8 cellular contexts compared by ENCODE assay signal in the genomic region with DNA sequence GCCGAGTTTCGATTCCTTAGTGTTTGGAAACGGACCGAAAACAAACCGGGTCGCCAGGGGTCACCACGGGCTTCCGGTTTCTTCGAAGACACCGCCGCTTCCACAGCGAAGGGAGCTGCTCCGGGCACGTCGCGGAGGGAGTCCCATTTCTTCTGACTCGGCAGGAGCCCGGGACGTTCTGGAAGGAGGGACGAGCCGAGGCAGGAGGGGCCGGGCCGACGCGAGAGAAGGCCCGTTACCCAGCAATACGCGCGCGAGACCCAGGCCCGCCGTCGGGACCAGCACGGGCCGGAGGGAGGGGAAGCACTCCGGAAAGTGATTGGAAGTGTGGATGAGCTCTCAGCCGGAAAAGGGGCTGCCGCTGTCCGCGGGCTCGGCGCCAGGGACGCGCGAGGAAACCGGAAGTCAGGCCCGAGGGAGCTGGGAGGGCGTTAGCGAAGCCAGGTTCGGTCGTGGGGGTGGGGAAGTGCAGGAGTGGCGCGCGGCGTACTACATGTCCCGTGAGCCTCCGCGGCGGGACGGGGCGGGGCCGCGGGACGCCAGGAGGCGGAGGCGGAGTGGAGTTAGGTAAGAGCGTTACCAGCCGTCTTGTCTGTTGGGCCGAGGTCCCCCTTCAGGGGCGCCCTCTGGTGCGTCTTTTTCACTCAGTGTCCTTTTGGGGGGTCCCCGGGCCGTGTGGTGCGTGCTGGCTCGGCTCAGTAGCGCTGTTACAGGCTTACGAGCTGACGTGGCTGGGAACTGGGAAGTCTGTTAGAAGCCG. TPM values are rescaled to one million over a fixed set of nuclear protein-coding genes. Genes with fewer than 3 reads are reported as not detected.
A peak's percentile ranks its signal among the peaks of the same experiment; 100 is the strongest.
DNase-seq lines count a peak whose midpoint lies in the region; ATAC-seq and TF ChIP-seq lines count a peak whose summit lies in the region.

A gene with protein sequence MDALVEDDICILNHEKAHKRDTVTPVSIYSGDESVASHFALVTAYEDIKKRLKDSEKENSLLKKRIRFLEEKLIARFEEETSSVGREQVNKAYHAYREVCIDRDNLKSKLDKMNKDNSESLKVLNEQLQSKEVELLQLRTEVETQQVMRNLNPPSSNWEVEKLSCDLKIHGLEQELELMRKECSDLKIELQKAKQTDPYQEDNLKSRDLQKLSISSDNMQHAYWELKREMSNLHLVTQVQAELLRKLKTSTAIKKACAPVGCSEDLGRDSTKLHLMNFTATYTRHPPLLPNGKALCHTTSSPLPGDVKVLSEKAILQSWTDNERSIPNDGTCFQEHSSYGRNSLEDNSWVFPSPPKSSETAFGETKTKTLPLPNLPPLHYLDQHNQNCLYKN (minus strand): TSS at position 188 of the 760 bp plus-strand sequence. CDS start 8,207 bp downstream, outside the sequence.
A gene with protein sequence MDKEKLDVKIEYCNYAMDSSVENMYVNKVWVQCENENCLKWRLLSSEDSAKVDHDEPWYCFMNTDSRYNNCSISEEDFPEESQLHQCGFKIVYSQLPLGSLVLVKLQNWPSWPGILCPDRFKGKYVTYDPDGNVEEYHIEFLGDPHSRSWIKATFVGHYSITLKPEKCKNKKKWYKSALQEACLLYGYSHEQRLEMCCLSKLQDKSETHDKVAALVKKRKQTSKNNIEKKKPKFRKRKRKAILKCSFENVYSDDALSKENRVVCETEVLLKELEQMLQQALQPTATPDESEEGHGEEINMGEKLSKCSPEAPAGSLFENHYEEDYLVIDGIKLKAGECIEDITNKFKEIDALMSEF (plus strand): TSS at position 85 of the 760 bp plus-strand sequence. CDS start 64,348 bp downstream, outside the sequence.

- peak within 1 kb of the TSS; percentile 93 for H3K4me3 Mint-ChIP-seq in activated naive CD8-positive, alpha-beta T cell treated with anti-CD3 and anti-CD28 coated beads for 36 hours

- DNase-seq in NCI-H1092 (lab: John Stamatoyannopoulos, UW) (peak; percentile 83), head of caudate nucleus (peak; percentile 75 to 97 (median 93)), ovary (peak; percentile 98), tibial artery (peak; percentile 94 to 97)
- peak; percentile 95 for DNase-seq in activated naive CD8-positive, alpha-beta T cell treated with anti-CD3 and anti-CD28 coated beads for 36 hours

- no peaks in the 10 kb centered on the region for H3K27me3 ChIP-seq in ovary
- H3K27me3 ChIP-seq in tibial artery, result no peaks in the 10 kb centered on the region

- H3K27ac Mint-ChIP-seq in activated naive CD8-positive, alpha-beta T cell treated with anti-CD3 and anti-CD28 coated beads for 36 hours, result peak within 1 kb of the TSS; percentile 98

- H3K4me3 ChIP-seq in ovary (peak within 1 kb of the TSS; percentile 86), tibial artery (peak within 1 kb of the TSS; percentile 69 to 92)

- peak in 1 of 3 donors; percentile 38 for TF ChIP-seq CTCF in ovary (IDR thresholded peaks at IDR 0.05)
- peak; percentile 6 to 19 for TF ChIP-seq CTCF in tibial artery (IDR thresholded peaks at IDR 0.05)

- intact Hi-C loops in head of caudate nucleus (cut with DNase I), result no loop called here
- intact Hi-C loops in ovary (cut with DNase I), result no loop called here
- intact Hi-C loops in tibial artery (cut with DNase I; ENCODE audit: low total_unique reads), result no loop called here

- H3K9me3 Mint-ChIP-seq in activated naive CD8-positive, alpha-beta T cell treated with anti-CD3 and anti-CD28 coated beads for 36 hours, result peaks cover 10% of the 10 kb centered on the region

- ATAC-seq in HG02610 (IDR thresholded peaks at IDR 0.05; ENCODE audit: unreplicated experiment), result peak; percentile 89
- ATAC-seq in SK-N-SH treated with all-trans-retinoic acid at 6 μM for 48 hours, result peak; percentile 94

- H3K36me3 ChIP-seq in ovary (no peaks in the 10 kb centered on the region), tibial artery (peaks cover 9 to 25% (median 22%) of the 10 kb centered on the region in 3 donors)

- H3K27me3 Mint-ChIP-seq in activated naive CD8-positive, alpha-beta T cell treated with anti-CD3 and anti-CD28 coated beads for 36 hours, result no peaks in the 10 kb centered on the region

- TF ChIP-seq POLR2A in GM10847 (IDR thresholded peaks at IDR 0.05; ENCODE audit: extremely low read depth, insufficient read length), result peak; percentile 30
- TF ChIP-seq POLR2A in ovary (IDR thresholded peaks at IDR 0.05), result peak; percentile 91

- no peak for TF ChIP-seq EP300 in ovary (IDR thresholded peaks at IDR 0.05)

- H3K36me3 Mint-ChIP-seq in activated naive CD8-positive, alpha-beta T cell treated with anti-CD3 and anti-CD28 coated beads for 36 hours, result peaks cover 43% of the 10 kb centered on the region

- H3K4me1 ChIP-seq in ovary (ENCODE audit: insufficient read depth), result peaks cover 3% of the 10 kb centered on the region
- peaks cover 0 to 46% (median 17%) of the 10 kb centered on the region in 4 donors for H3K4me1 ChIP-seq in tibial artery

- 0 to 1% (median 0%) methylated on average over 63 to 79 of the region's 79 CpGs for WGBS in ovary, 3 donors

- no peaks in the 10 kb centered on the region for H3K9me3 ChIP-seq in ovary
- H3K9me3 ChIP-seq in tibial artery, result peaks cover 0 to 19% (median 6%) of the 10 kb centered on the region in 3 donors

- peaks cover 36% of the 10 kb centered on the region for H3K4me1 Mint-ChIP-seq in activated naive CD8-positive, alpha-beta T cell treated with anti-CD3 and anti-CD28 coated beads for 36 hours

- H3K27ac ChIP-seq in ovary, result peak within 1 kb of the TSS; percentile 79 to 99
- peak within 1 kb of the TSS; percentile 98 to 100 for H3K27ac ChIP-seq in tibial artery

TF ChIP-seq in SK-N-SH treated with all-trans-retinoic acid at 6 μM for 48 hours, 23 proteins besides CTCF, POLR2A, EP300 and RAD21 (continues in another document):
- TF ChIP-seq, protein P1, sequence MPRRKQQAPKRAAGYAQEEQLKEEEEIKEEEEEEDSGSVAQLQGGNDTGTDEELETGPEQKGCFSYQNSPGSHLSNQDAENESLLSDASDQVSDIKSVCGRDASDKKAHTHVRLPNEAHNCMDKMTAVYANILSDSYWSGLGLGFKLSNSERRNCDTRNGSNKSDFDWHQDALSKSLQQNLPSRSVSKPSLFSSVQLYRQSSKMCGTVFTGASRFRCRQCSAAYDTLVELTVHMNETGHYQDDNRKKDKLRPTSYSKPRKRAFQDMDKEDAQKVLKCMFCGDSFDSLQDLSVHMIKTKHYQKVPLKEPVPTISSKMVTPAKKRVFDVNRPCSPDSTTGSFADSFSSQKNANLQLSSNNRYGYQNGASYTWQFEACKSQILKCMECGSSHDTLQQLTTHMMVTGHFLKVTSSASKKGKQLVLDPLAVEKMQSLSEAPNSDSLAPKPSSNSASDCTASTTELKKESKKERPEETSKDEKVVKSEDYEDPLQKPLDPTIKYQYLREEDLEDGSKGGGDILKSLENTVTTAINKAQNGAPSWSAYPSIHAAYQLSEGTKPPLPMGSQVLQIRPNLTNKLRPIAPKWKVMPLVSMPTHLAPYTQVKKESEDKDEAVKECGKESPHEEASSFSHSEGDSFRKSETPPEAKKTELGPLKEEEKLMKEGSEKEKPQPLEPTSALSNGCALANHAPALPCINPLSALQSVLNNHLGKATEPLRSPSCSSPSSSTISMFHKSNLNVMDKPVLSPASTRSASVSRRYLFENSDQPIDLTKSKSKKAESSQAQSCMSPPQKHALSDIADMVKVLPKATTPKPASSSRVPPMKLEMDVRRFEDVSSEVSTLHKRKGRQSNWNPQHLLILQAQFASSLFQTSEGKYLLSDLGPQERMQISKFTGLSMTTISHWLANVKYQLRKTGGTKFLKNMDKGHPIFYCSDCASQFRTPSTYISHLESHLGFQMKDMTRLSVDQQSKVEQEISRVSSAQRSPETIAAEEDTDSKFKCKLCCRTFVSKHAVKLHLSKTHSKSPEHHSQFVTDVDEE (CRISPR knock-in tag; IDR thresholded peaks at IDR 0.05), result 0 out of 2 replicates have a peak, but pooled peaks have one; percentile 38
- TF ChIP-seq RARB (CRISPR knock-in tag; IDR thresholded peaks at IDR 0.05) (no peak), TCF4 (CRISPR knock-in tag; IDR thresholded peaks at IDR 0.05; ENCODE audit: borderline replicate concordance) (no peak), ESRRG (CRISPR knock-in tag; IDR thresholded peaks at IDR 0.05) (no peak), BACH2 (CRISPR knock-in tag; IDR thresholded peaks at IDR 0.05; ENCODE audit: borderline replicate concordance) (no peak), ZFP30 (CRISPR knock-in tag; IDR thresholded peaks at IDR 0.05) (no peak), ZFP3 (CRISPR knock-in tag; IDR thresholded peaks at IDR 0.05) (0 out of 2 replicates have a peak, but pooled peaks have one; percentile 56), CSDC2 (CRISPR knock-in tag; IDR thresholded peaks at IDR 0.05) (no peak), ZNF70 (CRISPR knock-in tag; IDR thresholded peaks at IDR 0.05) (no peak)
- TF ChIP-seq, protein P2, sequence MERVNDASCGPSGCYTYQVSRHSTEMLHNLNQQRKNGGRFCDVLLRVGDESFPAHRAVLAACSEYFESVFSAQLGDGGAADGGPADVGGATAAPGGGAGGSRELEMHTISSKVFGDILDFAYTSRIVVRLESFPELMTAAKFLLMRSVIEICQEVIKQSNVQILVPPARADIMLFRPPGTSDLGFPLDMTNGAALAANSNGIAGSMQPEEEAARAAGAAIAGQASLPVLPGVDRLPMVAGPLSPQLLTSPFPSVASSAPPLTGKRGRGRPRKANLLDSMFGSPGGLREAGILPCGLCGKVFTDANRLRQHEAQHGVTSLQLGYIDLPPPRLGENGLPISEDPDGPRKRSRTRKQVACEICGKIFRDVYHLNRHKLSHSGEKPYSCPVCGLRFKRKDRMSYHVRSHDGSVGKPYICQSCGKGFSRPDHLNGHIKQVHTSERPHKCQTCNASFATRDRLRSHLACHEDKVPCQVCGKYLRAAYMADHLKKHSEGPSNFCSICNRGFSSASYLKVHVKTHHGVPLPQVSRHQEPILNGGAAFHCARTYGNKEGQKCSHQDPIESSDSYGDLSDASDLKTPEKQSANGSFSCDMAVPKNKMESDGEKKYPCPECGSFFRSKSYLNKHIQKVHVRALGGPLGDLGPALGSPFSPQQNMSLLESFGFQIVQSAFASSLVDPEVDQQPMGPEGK (CRISPR knock-in tag; IDR thresholded peaks at IDR 0.05; ENCODE audit: borderline replicate concordance), result no peak

RNA-seq across cellular contexts. Expression of the first gene that starts in this region (rescaled TPM):
- 10 to 100 TPM; 38.3 to 42.0 TPM for total RNA-seq in activated naive CD8-positive, alpha-beta T cell treated with anti-CD3 and anti-CD28 coated beads for 36 hours
- 10 to 100 TPM; 32.7 to 72.4 (median 49.5) TPM for total RNA-seq in ovary
- 10 to 100 TPM; 26.3 to 56.2 TPM for polyA plus RNA-seq in ovary

RNA-seq across cellular contexts. Expression of the second gene that starts in this region (rescaled TPM):
- total RNA-seq in activated naive CD8-positive, alpha-beta T cell treated with anti-CD3 and anti-CD28 coated beads for 36 hours, result under 1 TPM; 0.19 to 0.32 TPM
- total RNA-seq in ovary, result 1 to 10 TPM; 1.3 to 2.7 (median 2.1) TPM
- 1 to 10 TPM; 1.4 to 1.6 TPM for polyA plus RNA-seq in ovary

Comparison
In these comparisons a context has a peak if more than half of its experiments do, and no peak if none do; other contexts are left out.
1. Peak in every context shown above with its lines: DNase-seq, ATAC-seq, H3K4me3 ChIP-seq and H3K27ac ChIP-seq.